ENCODE assay signal across 23 cellular contexts in the genomic region with DNA sequence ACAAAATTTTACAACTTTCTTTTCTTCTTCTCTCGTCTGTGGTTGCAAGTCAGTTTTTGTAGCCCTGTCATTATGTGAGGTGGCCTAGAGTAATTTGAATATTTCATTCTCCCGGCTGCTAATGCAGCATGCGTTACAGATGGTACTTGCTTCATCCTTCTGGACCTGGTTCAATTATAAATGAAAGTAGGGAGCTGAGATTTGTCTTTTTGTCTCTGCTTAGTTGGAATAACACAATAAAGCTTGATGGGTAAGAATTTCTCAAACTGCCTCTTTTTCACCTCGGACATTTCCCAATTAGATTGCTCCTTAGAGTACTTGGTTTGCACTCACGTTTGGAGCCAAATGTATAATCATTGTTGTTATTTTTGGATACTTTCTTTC.
DNase-seq lines count a peak whose midpoint lies in the region; ATAC-seq and TF ChIP-seq lines count a peak whose summit lies in the region.
"Had no signal": no experiment of that assay in that cellular context is flagged by ENCODE, and none has a peak within 500 bp of the region (broad histone marks: within the 10 kb centered on the region; RNA-seq: fewer than 3 reads in every experiment).

No MANE protein-coding gene starts in this region.

- WGBS in gastroesophageal sphincter (ENCODE audit: low coverage in 1 of 2), 2 donors, result 19 to 20% methylated on average over 5 of the region's 5 CpGs

- H3K36me3 ChIP-seq in SK-N-MC (ENCODE audit: insufficient read depth, low read length) (no peaks in the 10 kb centered on the region), gastroesophageal sphincter (no peaks in the 10 kb centered on the region), stomach smooth muscle (ENCODE audit: control insufficient read depth in 2 of 2, insufficient read depth in 2 of 2, low read length in 2 of 2) (no peaks in the 10 kb centered on the region)
- H3K36me3 ChIP-seq: brain microvascular endothelial cell, colonic mucosa had no signal

- no peak for TF ChIP-seq POLR2A in gastroesophageal sphincter (IDR thresholded peaks at IDR 0.05)

- TF ChIP-seq EP300 in gastroesophageal sphincter (IDR thresholded peaks at IDR 0.05), result no peak

- peak overlapping the region; percentile 61; the same call in 1 of the 2 replicates for H3K27ac ChIP-seq in SK-N-MC
- H3K27ac ChIP-seq in gastroesophageal sphincter, result peak overlapping the region in 3 of 4 donors; percentile 46 to 70 (median 55)
- H3K27ac ChIP-seq in stomach smooth muscle (ENCODE audit: low read length), result peak overlapping the region; percentile 56
- H3K27ac ChIP-seq: brain microvascular endothelial cell, colonic mucosa had no signal

- H3K4me1 ChIP-seq in gastroesophageal sphincter (peaks cover 18 to 68% (median 23%) of the 10 kb centered on the region in 3 donors), stomach smooth muscle (ENCODE audit: control insufficient read depth, insufficient read depth, low read length) (peaks cover 34% of the 10 kb centered on the region)
- H3K4me1 ChIP-seq: colonic mucosa had no signal

- DNase-seq in GM03348 (ENCODE audit: low spot score) (peak; percentile 52), SK-N-MC (ENCODE audit: low read depth, low spot score) (no peak), T-helper 1 cell (no peak)
- DNase-seq: activated CD4-positive, alpha-beta T cell treated with anti-CD3 and anti-CD28 coated beads for 4 hours; activated CD8-positive, alpha-beta memory T cell treated with anti-CD3 and anti-CD28 coated beads for 24 hours; activated T-cell treated with anti-CD3 and anti-CD28 coated beads, Interleukin-2, amount 50 U/mL, for 24 hours; AML-193; brain microvascular endothelial cell; CD8-positive, alpha-beta memory T cell; colonic mucosa; DMS53; effector memory CD8-positive, alpha-beta T cell; GF-D8; H9; naive thymus-derived CD4-positive, alpha-beta T cell; NCI-H187; NCI-H69; stimulated activated naive CD4-positive, alpha-beta T cell treated with Interleukin-2 at 50 U/mL for 16 hours had no signal

- H3K4me3 ChIP-seq in SK-N-MC (peak overlapping the region; percentile 21), gastroesophageal sphincter (no peak overlapping the region), stomach smooth muscle (ENCODE audit: low read length in 2 of 2) (no peak overlapping the region)
- H3K4me3 ChIP-seq: colonic mucosa had no signal

- H3K9me3 ChIP-seq in SK-N-MC (ENCODE audit: low read depth, low read length) (no peaks in the 10 kb centered on the region), gastroesophageal sphincter (no peaks in the 10 kb centered on the region), stomach smooth muscle (ENCODE audit: control insufficient read depth in 2 of 2, low read length in 2 of 2) (no peaks in the 10 kb centered on the region)
- H3K9me3 ChIP-seq: colonic mucosa had no signal

- TF ChIP-seq CTCF in gastroesophageal sphincter (IDR thresholded peaks at IDR 0.05), result no peak

- H3K27me3 ChIP-seq in gastroesophageal sphincter (no peaks in the 10 kb centered on the region), stomach smooth muscle (ENCODE audit: control insufficient read depth in 1 of 2, insufficient read depth in 2 of 2, low read length in 2 of 2) (no peaks in the 10 kb centered on the region)
- H3K27me3 ChIP-seq: brain microvascular endothelial cell, colonic mucosa had no signal

- H3K9ac ChIP-seq in SK-N-MC (ENCODE audit: insufficient read length) (no peak overlapping the region), stomach smooth muscle (ENCODE audit: low read length in 2 of 2) (no peak overlapping the region)

- peak; percentile 77 for ATAC-seq in gastroesophageal sphincter
- ATAC-seq in HG02970 (IDR thresholded peaks at IDR 0.05; ENCODE audit: low FRiP score, unreplicated experiment), result no peak
- no peak for ATAC-seq in GM19328 (IDR thresholded peaks at IDR 0.05; ENCODE audit: unreplicated experiment)
- ATAC-seq: effector memory CD8-positive, alpha-beta T cell; naive thymus-derived CD4-positive, alpha-beta T cell; SK-N-SH treated with all-trans-retinoic acid at 6 μM for 48 hours had no signal
